25 cellular contexts compared by ENCODE assay signal in the genomic region with DNA sequence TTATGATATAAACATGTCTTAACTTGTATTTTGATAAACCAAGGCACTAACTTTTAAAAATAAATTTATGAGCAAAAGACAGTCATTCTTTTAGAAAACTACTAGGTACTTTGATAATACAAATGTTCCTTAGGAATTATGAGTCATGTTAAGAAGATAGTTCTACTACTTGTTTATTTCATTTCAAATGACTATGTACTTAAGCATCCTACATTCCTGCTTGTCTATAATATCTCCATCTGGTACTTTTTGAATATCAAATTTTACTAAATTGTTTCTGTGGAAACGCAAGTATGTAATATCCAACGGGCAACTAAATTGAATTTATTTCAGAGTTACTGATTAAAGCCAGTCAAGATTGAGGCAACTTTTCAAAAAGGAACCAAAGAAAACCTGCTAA.
DNase-seq lines count a peak whose midpoint lies in the region; ATAC-seq, FAIRE-seq and TF ChIP-seq lines count a peak whose summit lies in the region.
"Had no signal": no experiment of that assay in that cellular context is flagged by ENCODE, and none has a peak within 500 bp of the region (broad histone marks: within the 10 kb centered on the region; RNA-seq: fewer than 3 reads in every experiment).

No MANE protein-coding gene starts in this region.

- intact Hi-C loops in activated CD4-positive, alpha-beta T cell treated with anti-CD3 and anti-CD28 coated beads for 36 hours (cut with DNase I, micrococcal nuclease) = no loop called here

- no peak for ATAC-seq in activated CD4-positive, alpha-beta T cell treated with anti-CD3 and anti-CD28 coated beads for 36 hours
- peak; percentile 28 for ATAC-seq in omental fat pad (ENCODE audit: low FRiP score)
- ATAC-seq: effector memory CD8-positive, alpha-beta T cell; GM12878 had no signal

- no peak for TF ChIP-seq CTCF in HFFc6 (IDR thresholded peaks at IDR 0.05)
- TF ChIP-seq CTCF in bronchial epithelial cell (IDR thresholded peaks at IDR 0.05; ENCODE audit: insufficient read depth, low read length, severe bottlenecking) = no peak
- TF ChIP-seq CTCF in omental fat pad (IDR thresholded peaks at IDR 0.05) = no peak

- POLR2A ChIA-PET in activated CD4-positive, alpha-beta T cell treated with anti-CD3 and anti-CD28 coated beads for 36 hours (lab: Charles Lee) = interaction anchor here (0.6 kb wide), 1 partner anchor 1404 kb away, joined by 6 read pairs; no protein-coding TSS in a partner anchor

- peaks cover 1% of the 10 kb centered on the region for H3K9me3 Mint-ChIP-seq in activated CD4-positive, alpha-beta T cell treated with anti-CD3 and anti-CD28 coated beads for 36 hours (ENCODE audit: low read depth)
- H3K9me3 Mint-ChIP-seq in HFFc6 = no peaks in the 10 kb centered on the region
- H3K9me3 Mint-ChIP-seq: effector memory CD8-positive, alpha-beta T cell had no signal

- FAIRE-seq in bronchial epithelial cell (lab: Jason Lieb, UNC) = no peak
- FAIRE-seq: GM12878, kidney, urothelium cell line had no signal

- H3K36me3 Mint-ChIP-seq in activated CD4-positive, alpha-beta T cell treated with anti-CD3 and anti-CD28 coated beads for 36 hours (ENCODE audit: low read depth) = peaks cover 28% of the 10 kb centered on the region
- H3K36me3 Mint-ChIP-seq in HFFc6 (ENCODE audit: low read depth) = peaks cover 16% of the 10 kb centered on the region

- DNase-seq in activated CD4-positive, alpha-beta T cell treated with anti-CD3 and anti-CD28 coated beads for 36 hours = no peak
- DNase-seq in activated CD4-positive, alpha-beta T cell treated with anti-CD3 and anti-CD28 coated beads, Interleukin-2, amount 50 U/mL, for 48 hours = no peak
- DNase-seq in HFFc6 = no peak
- DNase-seq in bronchial epithelial cell (ENCODE audit: low read depth) = peak; percentile 39
- DNase-seq in omental fat pad (ENCODE audit: low spot score) = no peak
- DNase-seq in NCI-H2171 (lab: John Stamatoyannopoulos, UW) = no peak
- no peak for DNase-seq in GM19240 (ENCODE audit: insufficient read length, low spot score)
- DNase-seq in NCI-H226 = no peak
- DNase-seq: activated CD4-positive, alpha-beta T cell treated with anti-CD3 and anti-CD28 coated beads, Interleukin-2, amount 50 U/mL, for 4 hours; effector memory CD8-positive, alpha-beta T cell; GF-D8; H7; hypothalamus; kidney; MG63; NCI-H1436 treated with DMSO at 0.1 percent for 48 hours; NCI-H2171 treated with DMSO at 0.1 percent for 48 hours; occipital lobe; OCI-M1; SHP77 treated with DMSO at 0.1 percent for 48 hours; stimulated activated CD4-positive, alpha-beta T cell treated with anti-CD3 and anti-CD28 coated beads, Interleukin-4, amount 100 ng/mL, for 1 hour had no signal

- H3K36me3 ChIP-seq in bronchial epithelial cell (ENCODE audit: control insufficient read depth, insufficient read depth, low read length) = no peaks in the 10 kb centered on the region
- H3K36me3 ChIP-seq: MG63 had no signal

- no peak overlapping the region for H3K4me3 Mint-ChIP-seq in activated CD4-positive, alpha-beta T cell treated with anti-CD3 and anti-CD28 coated beads for 36 hours
- H3K4me3 Mint-ChIP-seq in HFFc6 = peak overlapping the region; percentile 72
- H3K4me3 Mint-ChIP-seq: effector memory CD8-positive, alpha-beta T cell had no signal

- H3K4me3 ChIP-seq in bronchial epithelial cell (ENCODE audit: low read depth, low read length) = no peak overlapping the region
- H3K4me3 ChIP-seq: GM12878, lung, MG63, smooth muscle cell had no signal

- no peaks in the 10 kb centered on the region for H3K27me3 ChIP-seq in bronchial epithelial cell (ENCODE audit: control insufficient read depth, insufficient read depth, low read length)
- H3K27me3 ChIP-seq: MG63 had no signal

- peak overlapping the region; percentile 74 for H3K27ac Mint-ChIP-seq in activated CD4-positive, alpha-beta T cell treated with anti-CD3 and anti-CD28 coated beads for 36 hours
- H3K27ac Mint-ChIP-seq in HFFc6 = peak overlapping the region; percentile 65

- no peaks in the 10 kb centered on the region for H3K27me3 Mint-ChIP-seq in activated CD4-positive, alpha-beta T cell treated with anti-CD3 and anti-CD28 coated beads for 36 hours
- H3K27me3 Mint-ChIP-seq in HFFc6 (ENCODE audit: insufficient read depth) = no peaks in the 10 kb centered on the region
- H3K27me3 Mint-ChIP-seq: effector memory CD8-positive, alpha-beta T cell had no signal

- peaks cover 40% of the 10 kb centered on the region for H3K4me1 Mint-ChIP-seq in activated CD4-positive, alpha-beta T cell treated with anti-CD3 and anti-CD28 coated beads for 36 hours
- peaks cover 45% of the 10 kb centered on the region for H3K4me1 Mint-ChIP-seq in HFFc6 (ENCODE audit: low read depth)

- CTCF ChIA-PET in activated CD4-positive, alpha-beta T cell treated with anti-CD3 and anti-CD28 coated beads for 36 hours (lab: Charles Lee) = interaction anchor here (0.6 to 1.0 kb wide), 2 partner anchors 10 to 15 kb away, joined by 3 to 5 read pairs; no protein-coding TSS in a partner anchor
